Comparison of ENCODE assay signal across 8 cellular contexts in the genomic region with DNA sequence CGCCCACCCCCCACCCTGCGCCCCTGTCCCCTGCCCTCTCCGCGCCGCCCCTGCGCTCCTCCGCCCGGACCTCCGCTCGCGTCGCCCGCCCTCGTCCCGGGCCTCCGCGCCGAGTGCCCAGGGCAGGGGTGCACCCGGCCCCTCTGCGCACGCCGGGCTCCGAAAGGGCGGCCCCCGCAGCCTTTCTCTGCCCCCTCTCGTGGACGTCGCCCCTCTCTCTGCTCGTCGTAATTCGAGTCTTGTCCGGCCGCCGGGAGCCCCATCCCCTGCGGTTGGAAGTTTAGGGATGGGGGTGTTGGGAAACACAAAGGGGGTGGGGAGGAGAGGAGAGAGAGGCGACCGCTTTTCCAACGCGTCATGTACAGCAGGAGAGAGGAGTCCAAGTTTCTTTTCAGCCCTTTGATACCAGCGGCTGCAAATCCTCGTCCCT. TPM values are rescaled to one million over a fixed set of nuclear protein-coding genes. Genes with fewer than 3 reads are reported as not detected.
DNase-seq lines count a peak whose midpoint lies in the region; ATAC-seq and TF ChIP-seq lines count a peak whose summit lies in the region.

No MANE protein-coding gene starts in this region.

- no peaks in the 10 kb centered on the region for H3K9me3 ChIP-seq in lung (ENCODE audit: control insufficient read depth in 2 of 2, insufficient read depth in 1 of 2, low read length in 1 of 2)
- peaks cover 0 to 2% (median 0%) of the 10 kb centered on the region in 5 donors for H3K9me3 ChIP-seq in subcutaneous abdominal adipose tissue (ENCODE audit: control insufficient read depth in 5 of 5, low read length in 5 of 5)

- DNase-seq in Right ventricle myocardium inferior (ENCODE audit: missing footprints) (no peak), cardiac septum (ENCODE audit: low spot score) (no peak), RWPE1 (ENCODE audit: low spot score) (peak; percentile 58), dedifferentiated amniotic fluid mesenchymal stem cell (ENCODE audit: extremely low spot score) (peak; percentile 21), lung (ENCODE audit: low spot score) (peak; percentile 42), HPDE6-E6E7 (ENCODE audit: extremely low spot score) (no peak)

- 0 to 1% methylated on average over 35 to 41 of the region's 41 CpGs for whole genome bisulfite sequencing in lung, 2 donors

- CTCF ChIA-PET in RWPE1 (lab: Yijun Ruan, JAX), result no interaction called here

- no peaks in the 10 kb centered on the region for H3K36me3 ChIP-seq in lung (ENCODE audit: control insufficient read depth in 2 of 2, insufficient read depth in 2 of 2, low read length in 2 of 2)
- no peaks in the 10 kb centered on the region for H3K36me3 ChIP-seq in subcutaneous abdominal adipose tissue (ENCODE audit: control insufficient read depth in 5 of 5, insufficient read depth in 5 of 5, low read length in 5 of 5)

- POLR2A ChIA-PET in RWPE1 (lab: Yijun Ruan, JAX; ENCODE audit: low non-redundant PET), result no interaction called here

- peak overlapping the region; percentile 59 to 93 (median 88) for H3K9ac ChIP-seq in subcutaneous abdominal adipose tissue (ENCODE audit: low read length in 5 of 5)

- peaks cover 4 to 9% of the 10 kb centered on the region in 2 donors for H3K4me1 ChIP-seq in lung (ENCODE audit: control insufficient read depth in 2 of 2, insufficient read depth in 2 of 2, low read length in 2 of 2)
- peaks cover 2 to 40% (median 25%) of the 10 kb centered on the region in 5 donors for H3K4me1 ChIP-seq in subcutaneous abdominal adipose tissue (ENCODE audit: control insufficient read depth in 5 of 5, insufficient read depth in 5 of 5, low read length in 5 of 5)

- no peaks in the 10 kb centered on the region for H3K27me3 ChIP-seq in lung (ENCODE audit: control insufficient read depth, insufficient read depth)
- no peaks in the 10 kb centered on the region for H3K27me3 ChIP-seq in subcutaneous abdominal adipose tissue (ENCODE audit: control insufficient read depth in 5 of 5, insufficient read depth in 4 of 5, low read length in 5 of 5)

- intact Hi-C loops in Right ventricle myocardium inferior (cut with DNase I), result loop anchor here (2.0 to 5.0 kb wide), 4 partner anchors 110 to 405 kb away; no protein-coding TSS in a partner anchor
- intact Hi-C loops in cardiac septum (cut with DNase I), result loop anchor here (2.0 to 10.0 kb wide), 4 partner anchors 35 to 403 kb away; no protein-coding TSS in a partner anchor

- H3K27ac ChIP-seq in RWPE1 (peak overlapping the region; percentile 90), lung (ENCODE audit: low read depth in 1 of 2, low read length in 1 of 2) (peak overlapping the region; percentile 91 to 95), subcutaneous abdominal adipose tissue (ENCODE audit: low read depth, low read length) (peak overlapping the region; percentile 91)

- peak overlapping the region; percentile 88 for H3K4me3 ChIP-seq in lung
- peak overlapping the region; percentile 87 to 90 (median 89) for H3K4me3 ChIP-seq in subcutaneous abdominal adipose tissue (ENCODE audit: low read depth in 1 of 5, low read length in 5 of 5)

- no peak for TF ChIP-seq CTCF in RWPE1 (conservative IDR thresholded peaks at IDR 0.05; ENCODE audit: low read depth)
- no peak for TF ChIP-seq CTCF in lung (IDR thresholded peaks at IDR 0.05; ENCODE audit: control extremely low read depth, extremely low read depth)

- ATAC-seq in Right ventricle myocardium inferior (peak; percentile 33), HG02840 (IDR thresholded peaks at IDR 0.05; ENCODE audit: low FRiP score, unreplicated experiment) (peak; percentile 28), lung (ENCODE audit: insufficient read depth, low FRiP score) (peak; percentile 13)

RNA-seq across cellular contexts. Expression of gene GALNT2, which starts 0.4 kb away (rescaled TPM):
- total RNA-seq in Right ventricle myocardium inferior (29.2 TPM), cardiac septum (29.3 TPM), lung (100 to 1,000 TPM in 1 of 2 donors, 10 to 100 TPM in 1; 37.2 to 101 TPM)
- polyA plus RNA-seq in lung, result 10 to 100 TPM; 23.1 to 80.6 TPM

Comparison
In these comparisons a context has a peak if more than half of its experiments do, and no peak if none do; other contexts are left out.
1. DNase-seq: peak in RWPE1 (single experiment), dedifferentiated amniotic fluid mesenchymal stem cell (single experiment) and lung (single experiment); none in Right ventricle myocardium inferior (single experiment), cardiac septum (single experiment) and HPDE6-E6E7 (single experiment).
2. Peak in every context shown above with its lines, with median percentiles within 50 percentile points of each other: ATAC-seq and H3K27ac ChIP-seq.